ENCODE assay signal across 24 cellular contexts in the genomic region with DNA sequence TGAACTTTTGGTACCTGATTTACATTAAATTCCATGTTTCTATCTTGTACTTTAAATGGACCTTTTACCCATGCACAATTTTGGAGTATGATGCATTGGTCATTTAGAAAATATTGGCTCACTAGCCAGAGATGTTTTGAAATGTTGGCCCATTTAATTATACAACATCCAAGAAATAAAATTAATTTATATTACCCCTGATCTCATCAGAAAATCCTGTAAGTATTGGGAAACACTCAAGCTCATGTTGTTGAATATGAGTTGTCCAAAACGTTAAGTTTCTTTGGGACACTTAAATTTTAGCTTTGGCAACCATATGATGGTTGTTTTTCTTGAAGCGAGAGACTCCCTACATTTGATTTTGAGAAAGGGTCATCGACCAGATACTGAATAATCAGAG.
"Had no signal": no experiment of that assay in that cellular context is flagged by ENCODE, and none has a peak within 500 bp of the region (broad histone marks: within the 10 kb centered on the region; RNA-seq: fewer than 3 reads in every experiment).

No MANE protein-coding gene starts in this region.

- H3K27me3 ChIP-seq: colonic mucosa, dorsolateral prefrontal cortex, esophagus muscularis mucosa, esophagus squamous epithelium, foreskin keratinocyte, gastrocnemius medialis, gastroesophageal sphincter, heart left ventricle, heart right ventricle had no signal

- H3K4me1 ChIP-seq: colonic mucosa, esophagus squamous epithelium, foreskin keratinocyte, gastrocnemius medialis, gastroesophageal sphincter, heart left ventricle, heart right ventricle had no signal

- H3K27ac ChIP-seq: colonic mucosa, coronary artery, dorsolateral prefrontal cortex, epithelial cell of prostate, esophagus muscularis mucosa, esophagus squamous epithelium, foreskin keratinocyte, gastrocnemius medialis, gastroesophageal sphincter, heart left ventricle, heart right ventricle had no signal

- H3K9me3 ChIP-seq: colonic mucosa, esophagus muscularis mucosa, esophagus squamous epithelium, gastrocnemius medialis, gastroesophageal sphincter, heart left ventricle, heart right ventricle had no signal

- DNase-seq: colonic mucosa; cortex of kidney; dermis blood vessel endothelial cell; dorsolateral prefrontal cortex; effector CD4-positive, alpha-beta T cell; effector CD8-positive, alpha-beta T cell; effector memory CD4-positive, alpha-beta T cell; effector memory CD8-positive, alpha-beta T cell; endodermal cell; erythroblast; esophagus squamous epithelium; foreskin fibroblast; foreskin keratinocyte; foreskin melanocyte; gastrocnemius medialis; glutamatergic neuron; head of caudate nucleus; heart left ventricle; heart right ventricle had no signal

- ATAC-seq: effector memory CD8-positive, alpha-beta T cell; esophagus mucosa; foreskin keratinocyte; gastrocnemius medialis; gastroesophageal sphincter; heart left ventricle; heart right ventricle had no signal

- H3K36me3 ChIP-seq: colonic mucosa, esophagus muscularis mucosa, esophagus squamous epithelium, gastrocnemius medialis, gastroesophageal sphincter, heart left ventricle, heart right ventricle had no signal

- H3K4me3 ChIP-seq: colonic mucosa, coronary artery, dorsolateral prefrontal cortex, esophagus muscularis mucosa, esophagus squamous epithelium, gastrocnemius medialis, gastroesophageal sphincter, heart left ventricle, heart right ventricle had no signal
